ENCODE assay signal across 8 cellular contexts in genomic region chr4:146520894-146521542, GRCh38. TPM values are rescaled to one million over a fixed set of nuclear protein-coding genes. Genes with fewer than 3 reads are reported as not detected.
DNase-seq lines count a peak whose midpoint lies in the region; ATAC-seq and TF ChIP-seq lines count a peak whose summit lies in the region.

No MANE protein-coding gene starts in this region.

- WGBS in ovary, 3 donors, result 0 to 1% (median 0%) methylated on average over 12 of the region's 12 CpGs

- DNase-seq in NCI-H446 (lab: John Stamatoyannopoulos, UW) (peak; percentile 26 to 37), foreskin fibroblast (peak; percentile 28 to 52), ovary (no peak), CD14-positive monocyte (ENCODE audit: low spot score) (no peak)
- peak; percentile 16 for DNase-seq in activated CD8-positive, alpha-beta memory T cell treated with anti-CD3 and anti-CD28 coated beads, Interleukin-2, amount 50 U/mL, for 4 hours

- H3K4me3 ChIP-seq in BLaER1 (peak overlapping the region; percentile 98), foreskin fibroblast (ENCODE audit: low read depth in 1 of 2, low read length in 2 of 2) (peak overlapping the region; percentile 68 to 81), ovary (peak overlapping the region; percentile 64)

- H3K9ac ChIP-seq in BLaER1, result peak overlapping the region; percentile 90

- no peak for TF ChIP-seq CTCF in foreskin fibroblast (IDR thresholded peaks at IDR 0.05; ENCODE audit: low read depth, low read length)
- TF ChIP-seq CTCF in ovary (IDR thresholded peaks at IDR 0.05), result no peak
- TF ChIP-seq CTCF in CD14-positive monocyte (IDR thresholded peaks at IDR 0.05), result no peak

- peaks cover 2% of the 10 kb centered on the region in 2 donors for H3K36me3 Mint-ChIP-seq in CD14-positive monocyte

- H3K4me1 ChIP-seq in BLaER1, result peaks cover 35% of the 10 kb centered on the region
- no peaks in the 10 kb centered on the region for H3K4me1 ChIP-seq in ovary (ENCODE audit: insufficient read depth)

- no peaks in the 10 kb centered on the region for H3K27me3 ChIP-seq in BLaER1
- no peaks in the 10 kb centered on the region for H3K27me3 ChIP-seq in ovary

- H3K9me3 ChIP-seq in BLaER1 (no peaks in the 10 kb centered on the region), ovary (no peaks in the 10 kb centered on the region)

- no peak overlapping the region for H3K4me3 Mint-ChIP-seq in CD14-positive monocyte

- H3K27me3 Mint-ChIP-seq in CD14-positive monocyte (ENCODE audit: low read depth in 3 of 3), result no peaks in the 10 kb centered on the region

- H3K4me2 ChIP-seq in BLaER1, result peak overlapping the region; percentile 82

- TF ChIP-seq EP300 in ovary (IDR thresholded peaks at IDR 0.05), result no peak

- H3K9me3 Mint-ChIP-seq in CD14-positive monocyte, result no peaks in the 10 kb centered on the region

- intact Hi-C loops in ovary (cut with DNase I) (no loop called here), CD14-positive monocyte (cut with micrococcal nuclease) (loop anchor here in 1 of 2 donors (5.0 kb wide), 1 partner anchor 344 kb away; the partner anchor contains the start of gene LSM6)

- peaks cover 11% of the 10 kb centered on the region for H3K4me1 Mint-ChIP-seq in CD14-positive monocyte

- H3K27ac ChIP-seq in BLaER1, result peak overlapping the region; percentile 84
- H3K27ac ChIP-seq in ovary, result peak overlapping the region in 1 of 2 donors; percentile 57

- H3K36me3 ChIP-seq in BLaER1 (0 out of 2 replicates have a peak, but pooled peaks cover 7% of the 10 kb centered on the region), ovary (no peaks in the 10 kb centered on the region)

- no peak overlapping the region for H3K27ac Mint-ChIP-seq in CD14-positive monocyte

- ATAC-seq in GM18519 (IDR thresholded peaks at IDR 0.05; ENCODE audit: low FRiP score, unreplicated experiment) (peak; percentile 41), HG03039 (IDR thresholded peaks at IDR 0.05; ENCODE audit: unreplicated experiment) (peak; percentile 38)

- no peaks in the 10 kb centered on the region; the same call in 1 of the 2 replicates for H4K20me1 ChIP-seq in BLaER1

- TF ChIP-seq POLR2A in ovary (IDR thresholded peaks at IDR 0.05), result no peak

RNA-seq across cellular contexts. Expression of gene SLC10A7, which starts 0.7 kb away (rescaled TPM):
- 10 to 100 TPM in 4 of 7 donors, 1 to 10 TPM in 3; 6.9 to 12.4 (median 10.6) TPM for total RNA-seq in ovary
- polyA plus RNA-seq in ovary, result 1 to 10 TPM; 4.0 to 8.5 TPM
- 1 to 10 TPM; 6.6 to 8.3 TPM for polyA plus RNA-seq in CD14-positive monocyte

Comparison
In these comparisons a context has a peak if more than half of its experiments do, and no peak if none do; other contexts are left out.
1. DNase-seq: peak in NCI-H446 (2 of 2), activated CD8-positive, alpha-beta memory T cell treated with anti-CD3 and anti-CD28 coated beads, Interleukin-2, amount 50 U/mL, for 4 hours (single experiment) and foreskin fibroblast (2 of 2); none in ovary (0 of 5) and CD14-positive monocyte (single experiment).
2. Peak in every context shown above with its lines, with median percentiles within 50 percentile points of each other: H3K4me3 ChIP-seq.